16 cellular contexts compared by ENCODE assay signal in the genomic region with DNA sequence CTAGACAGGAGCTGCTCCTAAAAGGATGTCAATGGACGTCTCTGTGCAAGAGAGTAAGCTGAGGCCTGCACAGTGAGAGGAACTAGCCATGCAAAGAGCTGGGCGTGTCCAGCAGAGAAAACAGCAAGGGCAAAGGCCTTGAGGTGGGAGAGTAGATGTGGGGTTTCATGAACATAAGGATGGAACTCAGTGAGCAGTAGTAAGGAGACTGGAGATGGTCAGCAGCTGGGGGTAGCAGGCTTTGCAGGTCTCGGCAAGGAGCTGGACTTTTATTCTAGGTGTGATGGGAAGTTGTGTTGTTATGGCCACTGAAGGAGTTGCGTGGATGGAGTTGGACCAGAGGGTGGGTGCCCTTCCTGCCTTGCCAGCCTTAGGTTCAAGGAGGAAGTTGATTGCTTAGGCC.
DNase-seq lines count a peak whose midpoint lies in the region; ATAC-seq and TF ChIP-seq lines count a peak whose summit lies in the region.
"Had no signal": no experiment of that assay in that cellular context is flagged by ENCODE, and none has a peak within 500 bp of the region (broad histone marks: within the 10 kb centered on the region; RNA-seq: fewer than 3 reads in every experiment).

No MANE protein-coding gene starts in this region.

- no peak for TF ChIP-seq CTCF in coronary artery (IDR thresholded peaks at IDR 0.05)

- H3K27ac ChIP-seq in coronary artery (no peak overlapping the region), temporal lobe (ENCODE audit: low read depth, low read length) (peak overlapping the region; percentile 70)
- H3K27ac ChIP-seq: parathyroid adenoma had no signal

- DNase-seq in activated effector memory CD4-positive, alpha-beta T cell treated with anti-CD3 and anti-CD28 coated beads, Interleukin-2, amount 50 U/mL, for 16 hours, result peak; percentile 50
- no peak for DNase-seq in activated effector memory CD4-positive, alpha-beta T cell treated with Interleukin-2 at 50 U/mL for 16 hours
- peak; percentile 63 for DNase-seq in coronary artery (ENCODE audit: low spot score)
- peak; percentile 55 for DNase-seq in mesenteric fat pad (ENCODE audit: low spot score)
- no peak for DNase-seq in Ammon's horn (ENCODE audit: low spot score)
- no peak for DNase-seq in NK-92 (lab: John Stamatoyannopoulos, UW; ENCODE audit: unreplicated experiment)
- DNase-seq: activated CD4-positive, alpha-beta T cell treated with anti-CD3 and anti-CD28 coated beads, Interleukin-2, amount 10 ng/mL, durations not matched to agents 24 days and 14 days; amniotic stem cell; BE2C; NCI-H187 treated with DMSO at 0.1 percent for 48 hours; sigmoid colon; stimulated activated CD4-positive, alpha-beta T cell treated with anti-CD3 and anti-CD28 coated beads, Interleukin-1b, Interleukin-23, amount 100 ng/mL, for 48 hours; SW 1271 had no signal

- H3K4me3 ChIP-seq in coronary artery, result no peak overlapping the region

- no peak for ATAC-seq in GM19023 (IDR thresholded peaks at IDR 0.05; ENCODE audit: unreplicated experiment)

Comparison
In these comparisons a context has a peak if more than half of its experiments do, and no peak if none do; other contexts are left out.
1. DNase-seq: peak in activated effector memory CD4-positive, alpha-beta T cell treated with anti-CD3 and anti-CD28 coated beads, Interleukin-2, amount 50 U/mL, for 16 hours (single experiment), coronary artery (single experiment) and mesenteric fat pad (single experiment); none in activated effector memory CD4-positive, alpha-beta T cell treated with Interleukin-2 at 50 U/mL for 16 hours (single experiment), Ammon's horn (single experiment) and NK-92 (single experiment).